18 cellular contexts compared by ENCODE assay signal in the genomic region with DNA sequence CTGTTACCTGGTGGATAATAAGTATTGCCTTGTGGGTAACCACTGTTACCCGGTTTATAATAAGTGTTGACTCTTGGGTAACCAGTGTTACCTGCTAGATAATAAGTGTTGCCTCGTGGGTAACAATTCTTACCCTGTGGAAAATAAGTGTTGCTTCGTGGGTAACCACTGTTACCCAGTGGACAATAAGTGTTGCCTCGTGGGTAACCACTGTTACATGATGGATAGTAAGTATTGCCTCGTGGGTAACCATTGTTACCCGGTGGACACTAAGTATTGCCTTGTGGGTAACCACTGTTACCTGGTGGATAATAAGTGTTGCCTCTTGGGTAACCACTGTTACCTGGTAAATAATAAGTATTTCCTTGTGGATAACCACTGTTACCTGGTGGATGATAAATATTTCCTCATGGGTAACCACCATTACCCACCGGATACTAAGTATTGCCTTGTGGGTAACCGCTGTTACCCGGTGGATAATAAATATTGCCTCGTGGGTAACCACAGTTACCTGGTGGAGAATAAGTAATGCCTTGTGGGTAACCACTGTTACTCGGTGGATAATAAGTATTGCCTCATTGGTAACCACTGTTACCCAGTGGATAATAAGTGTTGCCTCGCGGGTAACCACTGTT. TPM values are rescaled to one million over a fixed set of nuclear protein-coding genes. Genes with fewer than 3 reads are reported as not detected.
DNase-seq lines count a peak whose midpoint lies in the region; ATAC-seq, FAIRE-seq and TF ChIP-seq lines count a peak whose summit lies in the region.
"Had no signal": no experiment of that assay in that cellular context is flagged by ENCODE, and none has a peak within 500 bp of the region (broad histone marks: within the 10 kb centered on the region; RNA-seq: fewer than 3 reads in every experiment).

No MANE protein-coding gene starts in this region.

- H2AFZ ChIP-seq in GM12878 (ENCODE audit: control insufficient read depth, low read depth, low read length): no peak overlapping the region

- 9% methylated on average over 13 of the region's 13 CpGs for WGBS in GM12878 (ENCODE audit: insufficient coverage, insufficient replicate concordance, low lambda C conversion rate, missing lambda C conversion rate)

- DNase-seq in GM12865 (ENCODE audit: low read depth) (peak; percentile 89), GM12891 (ENCODE audit: insufficient read length, low spot score) (no peak), GM12878 (ENCODE audit: low read depth, low spot score) (no peak), urothelium cell line (ENCODE audit: low spot score) (no peak), right atrium auricular region (ENCODE audit: low spot score) (no peak)
- DNase-seq: BE2C; CD4-positive, alpha-beta memory T cell; DMS79 treated with DMSO at 0.1 percent for 48 hours; EL; GOT3; H9 had no signal

- no peak for TF ChIP-seq RAD21 in GM12878 (IDR thresholded peaks at IDR 0.05; ENCODE audit: insufficient read depth, low read depth, low read length)

- intact Hi-C loops in GM12878 (cut with micrococcal nuclease; ENCODE audit: unreplicated experiment): no loop called here

- no peak for TF ChIP-seq EP300 in GM12878 (IDR thresholded peaks at IDR 0.05; ENCODE audit: borderline replicate concordance in 1 of 2, control insufficient read depth in 1 of 2, low read depth in 2 of 2, low read length in 2 of 2)

- ATAC-seq in GM12878 (peak; percentile 6; the same call in 2 of the 3 replicates), HG03520 (IDR thresholded peaks at IDR 0.05; ENCODE audit: unreplicated experiment) (no peak)
- ATAC-seq: A549, HepG2 had no signal

- TF ChIP-seq POLR2A in GM12891 (IDR thresholded peaks at IDR 0.05; ENCODE audit: low read depth, low read length) (no peak), GM12878 (IDR thresholded peaks at IDR 0.05; ENCODE audit: low read depth, low read length) (no peak)

- TF ChIP-seq CTCF in GM12865 (IDR thresholded peaks at IDR 0.05; ENCODE audit: insufficient read depth, low read depth, low read length, missing control alignments) (no peak), GM12878 (IDR thresholded peaks at IDR 0.05 in 2 of 3, conservative IDR thresholded peaks at IDR 0.05 in 1 of 3; ENCODE audit: control insufficient read depth in 2 of 3, extremely low read depth in 1 of 3, insufficient read depth in 1 of 3, low read depth in 3 of 3, low read length in 3 of 3) (no peak), right atrium auricular region (IDR thresholded peaks at IDR 0.05) (no peak)

- H3K27me3 ChIP-seq in GM12878 (replicated peaks in 1 of 2; ENCODE audit: control insufficient read depth in 2 of 2, insufficient read depth in 2 of 2, low read length in 1 of 2) (peaks cover 0 to 4% of the 10 kb centered on the region in 2 experiments; a peak in 2 of 4 replicates), right atrium auricular region (no peaks in the 10 kb centered on the region)
- H3K27me3 ChIP-seq: BE2C had no signal

- BruUV-seq in GM12878 (replicated peaks; lab: Mats Ljungman, UMichigan): no TSS peak

- H3K36me3 ChIP-seq in GM12878 (ENCODE audit: control insufficient read depth in 2 of 2, insufficient read depth in 2 of 2, low read length in 1 of 2) (no peaks in the 10 kb centered on the region), right atrium auricular region (no peaks in the 10 kb centered on the region)
- H3K36me3 ChIP-seq: BE2C had no signal

- H3K4me3 ChIP-seq in GM12865 (ENCODE audit: low read depth, low read length) (no peak overlapping the region), GM12878 (no peak overlapping the region), right atrium auricular region (no peak overlapping the region)
- H3K4me3 ChIP-seq: A549 had no signal

- no peak overlapping the region for H3K4me2 ChIP-seq in GM12878 (ENCODE audit: control insufficient read depth, insufficient read depth)
- H3K4me2 ChIP-seq: A549 had no signal

- H3K9ac ChIP-seq in GM12878 (ENCODE audit: control insufficient read depth, insufficient read depth, low read length): no peak overlapping the region

- no peaks in the 10 kb centered on the region for H3K4me1 ChIP-seq in GM12878 (ENCODE audit: control insufficient read depth, insufficient read depth, low read length)
- H3K4me1 ChIP-seq in right atrium auricular region: no peaks in the 10 kb centered on the region
- H3K4me1 ChIP-seq: A549, BE2C had no signal

- no peaks in the 10 kb centered on the region for H3K79me2 ChIP-seq in GM12878 (ENCODE audit: control insufficient read depth, insufficient read depth, low read length)

- in situ Hi-C loops in GM12878 (cut with MboI): no loop called here

- CTCF ChIA-PET in GM12878 (lab: Yijun Ruan, JAX): no interaction called here

- POLR2A ChIA-PET in GM12878 (lab: Charles Lee): no interaction called here

- RAD21 ChIA-PET in GM12878 (lab: Charles Lee; ENCODE audit: unreplicated experiment): no interaction called here

- no peaks in the 10 kb centered on the region for H4K20me1 ChIP-seq in GM12878 (ENCODE audit: control insufficient read depth, insufficient read depth)

- H3K9me3 ChIP-seq in GM12878 (replicated peaks; ENCODE audit: control insufficient read depth, insufficient read depth, low read length): peaks cover 6% of the 10 kb centered on the region; the same call in 2 of the 3 replicates
- H3K9me3 ChIP-seq in right atrium auricular region: no peaks in the 10 kb centered on the region
- H3K9me3 ChIP-seq: A549 had no signal

- SMC1A ChIA-PET in GM12878 (lab: Charles Lee; ENCODE audit: uncharacterized antibody, unreplicated experiment): no interaction called here

- FAIRE-seq in GM12891 (lab: Jason Lieb, UNC) (no peak), GM12878 (lab: Jason Lieb, UNC) (peak; percentile 70), urothelium cell line (lab: Jason Lieb, UNC) (peak; percentile 80)
- FAIRE-seq: A549, G401.6, HepG2 had no signal

- H3K27ac ChIP-seq in GM12878 (ENCODE audit: control insufficient read depth, insufficient read depth) (no peak overlapping the region), right atrium auricular region (no peak overlapping the region)
- H3K27ac ChIP-seq: A549, C4-2B had no signal

TF ChIP-seq in GM12891, 5 proteins besides CTCF, POLR2A, EP300 and RAD21:
- TF ChIP-seq POLR2AphosphoS5 (IDR thresholded peaks at IDR 0.05; ENCODE audit: low read depth, low read length): peak; percentile 19; the same call in 1 of the 2 replicates
- TF ChIP-seq SPI1 (IDR thresholded peaks at IDR 0.05; ENCODE audit: low read depth, low read length): no peak
- TF ChIP-seq TAF1 (IDR thresholded peaks at IDR 0.05; ENCODE audit: low read depth, low read length): no peak
- TF ChIP-seq POU2F2 (IDR thresholded peaks at IDR 0.05; ENCODE audit: low read depth, low read length): peak; percentile 73; the same call in 1 of the 2 replicates

RNA-seq across cellular contexts. Expression of a gene that starts 8.7 kb away (rescaled TPM):
- not detected for polyA plus RNA-seq in GM12891 (2012; ENCODE audit: low read depth, missing spikeins)
- not detected in 2 replicates for total RNA-seq in GM12878 (2013; cell fraction: nucleolus; rRNA removed)
- total RNA-seq in GM12878 (2014; rRNA removed) (not detected in 2 replicates), GM12878 (2014; rRNA removed; fragmentation: Illumina TruSeq; extraction: Trizol) (not detected in 2 replicates), GM12878 (2021) (not detected in 2 replicates), right atrium auricular region (not detected)
- not detected for polyA plus RNA-seq in GM12878 (2011; ENCODE audit: low read depth)
- polyA plus RNA-seq in GM12878 (2011; rRNA removed) (not detected in 2 replicates), GM12878 (2014; fragmentation: Illumina TruSeq; extraction: Trizol) (not detected in 2 replicates), GM12878 (2014; fragmentation: Nextera tagmentation; extraction: Ambion mirVana) (not detected), GM12878 (2014; rRNA removed) (not detected in 2 replicates), GM12878 (2016; fragmentation: Nextera tagmentation; extraction: Ambion mirVana) (not detected)
- not detected in 2 replicates for polyA plus RNA-seq in GM12878 (2011; cell fraction: cytosol; rRNA removed)
- polyA plus RNA-seq in GM12878 (2011; cell fraction: nucleus; rRNA removed): not detected in 2 replicates
- not detected in 2 replicates for polyA plus RNA-seq in GM12878 (2012)
- not detected in 2 replicates for polyA minus RNA-seq in GM12878 (2011; rRNA and poly(A)+ RNA removed)
- not detected in 2 replicates for polyA minus RNA-seq in GM12878 (2011; cell fraction: cytosol; rRNA and poly(A)+ RNA removed)
- polyA minus RNA-seq in GM12878 (2011; cell fraction: nucleus; rRNA and poly(A)+ RNA removed): not detected in 2 replicates
- total RNA-seq: CD4-positive, alpha-beta memory T cell; H9; HepG2; HT1080 had no signal
- polyA plus RNA-seq: A549; AG04450; CD4-positive, alpha-beta memory T cell; HepG2 had no signal

RNA-seq across cellular contexts. Expression of a gene that starts 44.6 kb away (rescaled TPM):
- polyA plus RNA-seq in GM12891 (2012; ENCODE audit: low read depth, missing spikeins): not detected
- total RNA-seq in GM12878 (2013; cell fraction: nucleolus; rRNA removed): not detected in 2 replicates
- total RNA-seq in GM12878 (2014; rRNA removed) (not detected in 2 replicates), GM12878 (2014; rRNA removed; fragmentation: Illumina TruSeq; extraction: Trizol) (not detected in 2 replicates), GM12878 (2021) (0.16 TPM in 1 of 2 replicates, not detected in the other), right atrium auricular region (not detected)
- polyA plus RNA-seq in GM12878 (2011; ENCODE audit: low read depth): not detected
- polyA plus RNA-seq in GM12878 (2011; rRNA removed) (not detected in 2 replicates), GM12878 (2014; fragmentation: Illumina TruSeq; extraction: Trizol) (not detected in 2 replicates), GM12878 (2014; fragmentation: Nextera tagmentation; extraction: Ambion mirVana) (not detected), GM12878 (2014; rRNA removed) (not detected in 2 replicates), GM12878 (2016; fragmentation: Nextera tagmentation; extraction: Ambion mirVana) (not detected)
- not detected in 2 replicates for polyA plus RNA-seq in GM12878 (2011; cell fraction: cytosol; rRNA removed)
- not detected in 2 replicates for polyA plus RNA-seq in GM12878 (2011; cell fraction: nucleus; rRNA removed)
- polyA plus RNA-seq in GM12878 (2012): not detected in 2 replicates
- polyA minus RNA-seq in GM12878 (2011; rRNA and poly(A)+ RNA removed): not detected in 2 replicates
- not detected in 2 replicates for polyA minus RNA-seq in GM12878 (2011; cell fraction: cytosol; rRNA and poly(A)+ RNA removed)
- not detected in 2 replicates for polyA minus RNA-seq in GM12878 (2011; cell fraction: nucleus; rRNA and poly(A)+ RNA removed)
- total RNA-seq: CD4-positive, alpha-beta memory T cell; H9; HepG2; HT1080 had no signal
- polyA plus RNA-seq: A549; AG04450; CD4-positive, alpha-beta memory T cell; HepG2 had no signal
